8 cellular contexts compared by ENCODE assay signal in genomic region chr2:197804049-197804757, GRCh38. TPM values are rescaled to one million over a fixed set of nuclear protein-coding genes. Genes with fewer than 3 reads are reported as not detected.
DNase-seq lines count a peak whose midpoint lies in the region; TF ChIP-seq lines count a peak whose summit lies in the region.

PLCL1 (plus strand) TSS chr2:197804593.

- H3K36me3 Mint-ChIP-seq in activated naive CD8-positive, alpha-beta T cell: no peaks in the 10 kb centered on the region

- peaks cover 43% of the 10 kb centered on the region for H3K4me1 Mint-ChIP-seq in activated naive CD8-positive, alpha-beta T cell (ENCODE audit: low read depth)

- peak within 1 kb of the TSS; percentile 84 for H3K27ac Mint-ChIP-seq in activated naive CD8-positive, alpha-beta T cell

- H3K27me3 Mint-ChIP-seq in activated naive CD8-positive, alpha-beta T cell: peaks cover 4% of the 10 kb centered on the region

- DNase-seq in GM03348 (ENCODE audit: low spot score) (peak; percentile 96), HFF-Myc (ENCODE audit: extremely low read depth, low read depth) (peak; percentile 25), MV-4-11 (lab: John Stamatoyannopoulos, UW) (peak; percentile 83), SKM-1 (lab: John Stamatoyannopoulos, UW; ENCODE audit: unreplicated experiment) (peak; percentile 69), glomerular visceral epithelial cell (ENCODE audit: extremely low spot score) (peak; percentile 90), occipital lobe (lab: John Stamatoyannopoulos, UW) (peak; percentile 96), suprapubic skin (ENCODE audit: low spot score in 2 of 2) (peak; percentile 93 to 94)

- H3K9me3 ChIP-seq in suprapubic skin: no peaks in the 10 kb centered on the region

- H3K4me3 ChIP-seq in HFF-Myc (replicated peaks; ENCODE audit: low read depth, low read length): peak within 1 kb of the TSS; percentile 40
- H3K4me3 ChIP-seq in suprapubic skin: peak within 1 kb of the TSS; percentile 96

- H3K9me3 Mint-ChIP-seq in activated naive CD8-positive, alpha-beta T cell (ENCODE audit: low read depth): no peaks in the 10 kb centered on the region

- TF ChIP-seq CTCF in HFF-Myc (IDR thresholded peaks at IDR 0.05; ENCODE audit: low read depth, low read length, missing control alignments) (no peak), suprapubic skin (IDR thresholded peaks at IDR 0.05) (no peak)

- peak within 1 kb of the TSS; percentile 27 for H3K27ac ChIP-seq in suprapubic skin

- TF ChIP-seq POLR2A in suprapubic skin (IDR thresholded peaks at IDR 0.05): no peak

- TF ChIP-seq EP300 in suprapubic skin (IDR thresholded peaks at IDR 0.05): no peak

- peak within 1 kb of the TSS; percentile 92 for H3K4me3 Mint-ChIP-seq in activated naive CD8-positive, alpha-beta T cell

- H3K27me3 ChIP-seq in suprapubic skin: peaks cover 2% of the 10 kb centered on the region

- under 1% methylated on average over 27 of the region's 50 CpGs for WGBS in suprapubic skin

- no peaks in the 10 kb centered on the region for H3K36me3 ChIP-seq in suprapubic skin

- peaks cover 34% of the 10 kb centered on the region for H3K4me1 ChIP-seq in suprapubic skin

RNA-seq across cellular contexts. Expression of gene PLCL1, which starts in this region (rescaled TPM):
- total RNA-seq in occipital lobe (26.0 TPM), suprapubic skin (1 to 10 TPM; 2.4 to 2.6 (median 2.5) TPM)

Comparison
In these comparisons a context has a peak if more than half of its experiments do, and no peak if none do; other contexts are left out.
1. Peak in every context shown above with its lines: DNase-seq, H3K4me3 ChIP-seq and H3K27ac ChIP-seq.
2. DNase-seq: peak in every context shown above with its lines; median percentile 96 in GM03348; 96 in occipital lobe; 94 in suprapubic skin; 90 in glomerular visceral epithelial cell; 83 in MV-4-11; 69 in SKM-1; 25 in HFF-Myc.